Comparison of ENCODE assay signal across 8 cellular contexts in the genomic region with DNA sequence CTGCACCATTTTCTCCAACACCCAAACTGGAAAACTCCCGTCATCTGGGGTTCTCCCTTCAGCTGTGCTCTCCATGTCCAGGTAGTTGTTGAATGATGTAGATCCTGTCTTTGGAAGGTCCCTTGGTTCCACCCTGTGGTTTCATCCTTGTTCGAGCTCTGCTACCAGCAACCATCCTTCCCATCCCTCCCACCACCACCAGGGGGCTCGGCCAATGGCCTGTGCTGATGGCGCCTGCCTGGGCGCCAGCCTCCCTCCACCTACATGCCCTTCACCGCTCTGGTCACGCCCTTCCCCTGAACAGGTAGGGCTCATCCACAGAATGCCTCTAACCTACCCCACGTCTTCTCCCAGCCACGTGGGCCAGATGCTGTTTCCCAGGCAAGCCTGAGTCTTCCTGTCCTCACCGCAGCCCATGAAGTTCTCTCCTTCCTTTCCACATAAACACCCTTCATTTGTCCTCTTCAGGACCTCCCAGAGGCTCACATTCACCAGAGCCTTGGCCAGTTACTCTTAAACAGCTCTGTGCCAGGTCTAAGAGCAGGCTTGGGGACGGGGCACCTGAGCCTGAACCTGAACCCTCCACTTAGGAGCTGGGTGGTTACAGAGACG.
DNase-seq lines count a peak whose midpoint lies in the region; ATAC-seq and TF ChIP-seq lines count a peak whose summit lies in the region.

No MANE protein-coding gene starts in this region.

- H3K4me3 ChIP-seq in epithelial cell of esophagus (ENCODE audit: low read length): no peak overlapping the region

- peak; percentile 36 for DNase-seq in DMS 273 (lab: John Stamatoyannopoulos, UW; ENCODE audit: unreplicated experiment)
- DNase-seq in DMS 273 treated with DMSO at 0.1 percent for 48 hours (lab: John Stamatoyannopoulos, UW): no peak
- peak; percentile 66 for DNase-seq in RPMI8226
- no peak for DNase-seq in epithelial cell of esophagus (ENCODE audit: low read depth)
- DNase-seq in stimulated activated CD4-positive, alpha-beta T cell treated with anti-CD3 and anti-CD28 coated beads, Interleukin-1b, Interleukin-23, amount 100 ng/mL, for 48 hours: peak; percentile 53
- DNase-seq in cortex of kidney (lab: John Stamatoyannopoulos, UW): no peak
- DNase-seq in DMS153 treated with DMSO at 0.1 percent for 48 hours (lab: John Stamatoyannopoulos, UW; ENCODE audit: unreplicated experiment): no peak

- no peak for ATAC-seq in GM21576 (IDR thresholded peaks at IDR 0.05; ENCODE audit: unreplicated experiment)

- peak; percentile 48 for TF ChIP-seq CTCF in epithelial cell of esophagus (IDR thresholded peaks at IDR 0.05; ENCODE audit: insufficient read depth, low read depth, low read length, missing control alignments)

Comparison
In these comparisons a context has a peak if more than half of its experiments do, and no peak if none do; other contexts are left out.
1. DNase-seq: peak in DMS 273 (single experiment), RPMI8226 (single experiment) and stimulated activated CD4-positive, alpha-beta T cell treated with anti-CD3 and anti-CD28 coated beads, Interleukin-1b, Interleukin-23, amount 100 ng/mL, for 48 hours (single experiment); none in DMS 273 treated with DMSO at 0.1 percent for 48 hours (single experiment), epithelial cell of esophagus (single experiment), cortex of kidney (single experiment) and DMS153 treated with DMSO at 0.1 percent for 48 hours (single experiment).